8 cellular contexts compared by ENCODE assay signal in the genomic region with DNA sequence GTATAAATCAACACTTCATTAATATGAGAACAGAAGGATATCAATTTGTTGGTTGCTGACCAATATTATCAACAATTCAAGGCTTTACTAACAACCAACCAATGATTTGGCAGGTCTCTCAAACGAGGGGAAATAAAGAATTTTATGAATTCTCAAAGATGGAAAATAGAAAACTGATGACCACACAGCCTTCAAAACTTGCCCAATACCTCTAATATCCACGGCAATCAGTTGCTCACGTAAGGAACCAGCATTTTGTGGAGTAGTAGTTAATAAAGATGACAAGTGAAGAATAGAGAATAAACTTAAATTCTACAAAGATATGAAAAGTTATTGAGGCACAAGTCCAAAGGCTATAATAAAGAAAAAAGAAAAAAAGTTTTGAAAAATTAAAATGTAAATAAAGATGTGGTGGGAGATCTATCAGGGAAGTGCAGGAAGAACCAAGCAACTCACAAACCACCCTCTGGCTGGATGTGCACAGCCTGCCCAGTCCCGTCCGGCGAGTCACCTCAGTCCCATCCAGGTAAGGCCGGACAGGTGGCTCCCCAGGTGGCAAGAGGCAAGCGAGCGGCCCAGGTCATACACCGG. TPM values are rescaled to one million over a fixed set of nuclear protein-coding genes. Genes with fewer than 3 reads are reported as not detected.
A peak's percentile ranks its signal among the peaks of the same experiment; 100 is the strongest.
DNase-seq lines count a peak whose midpoint lies in the region; FAIRE-seq and TF ChIP-seq lines count a peak whose summit lies in the region.

No MANE protein-coding gene starts in this region.

- H3K4me1 Mint-ChIP-seq in osteocyte (ENCODE audit: unreplicated experiment) = peaks cover 46% of the 10 kb centered on the region

- TF ChIP-seq CTCF in endothelial cell of umbilical vein (IDR thresholded peaks at IDR 0.05; ENCODE audit: extremely low read depth in 1 of 2, insufficient read depth in 1 of 2, low read depth in 1 of 2, low read length in 2 of 2) (no peak), osteocyte (IDR thresholded peaks at IDR 0.05) (no peak)

- no peaks in the 10 kb centered on the region for H3K79me2 ChIP-seq in endothelial cell of umbilical vein (ENCODE audit: control insufficient read depth, insufficient read depth, low read length)

- dilution Hi-C loops in endothelial cell of umbilical vein (cut with MboI; ENCODE audit: extremely low pct_ligation_motif_present, low sequenced_read_pairs) = no loop called here

- H3K36me3 ChIP-seq in endothelial cell of umbilical vein (ENCODE audit: control insufficient read depth in 2 of 2, extremely low read depth in 1 of 2, insufficient read depth in 2 of 2, low read length in 2 of 2) = no peaks in the 10 kb centered on the region

- no peaks in the 10 kb centered on the region for H4K20me1 ChIP-seq in endothelial cell of umbilical vein (replicated peaks; ENCODE audit: control insufficient read depth, extremely low read depth, insufficient read depth, low read length)

- DNase-seq in ELR (ENCODE audit: low read depth) (peak; percentile 8), OCI-M1 (lab: John Stamatoyannopoulos, UW) (peak; percentile 53), endothelial cell of umbilical vein (ENCODE audit: low read depth, low spot score) (no peak), osteocyte (ENCODE audit: extremely low spot score, unreplicated experiment) (no peak), HT-29 (ENCODE audit: low spot score) (no peak), NCI-H226 (no peak), D341Med (ENCODE audit: low spot score) (no peak), NCI-H524 treated with DMSO at 0.1 percent for 48 hours (lab: John Stamatoyannopoulos, UW) (no peak)

- H3K9me3 Mint-ChIP-seq in osteocyte (ENCODE audit: unreplicated experiment) = no peaks in the 10 kb centered on the region

- H3K4me2 ChIP-seq in endothelial cell of umbilical vein (ENCODE audit: insufficient read depth, low read length) = peak overlapping the region; percentile 74

- no TSS peak for BruUV-seq in endothelial cell of umbilical vein (replicated peaks; lab: Mats Ljungman, UMichigan)

- H3K9me3 ChIP-seq in endothelial cell of umbilical vein (replicated peaks; ENCODE audit: control insufficient read depth, insufficient read depth, low read length) = no peaks in the 10 kb centered on the region

- H3K27me3 ChIP-seq in endothelial cell of umbilical vein (ENCODE audit: control insufficient read depth in 2 of 2, insufficient read depth in 2 of 2, low read length in 2 of 2) = no peaks in the 10 kb centered on the region

- H3K9ac ChIP-seq in endothelial cell of umbilical vein (replicated peaks; ENCODE audit: extremely low read depth, insufficient read depth, low read length) = peak overlapping the region; percentile 84

- TF ChIP-seq POLR2A in endothelial cell of umbilical vein (IDR thresholded peaks at IDR 0.05; ENCODE audit: low read depth, low read length) = no peak

- CTCF ChIA-PET in endothelial cell of umbilical vein (lab: Charles Lee) = no interaction called here

- H3K36me3 Mint-ChIP-seq in osteocyte (ENCODE audit: unreplicated experiment) = peaks cover 5% of the 10 kb centered on the region

- H3K27me3 Mint-ChIP-seq in osteocyte (ENCODE audit: unreplicated experiment) = no peaks in the 10 kb centered on the region

- intact Hi-C loops in endothelial cell of umbilical vein (cut with micrococcal nuclease) = loop anchor here (1.0 to 5.0 kb wide), 2 partner anchors 14 to 77 kb away; a partner anchor contains a TSS

- H3K4me1 ChIP-seq in endothelial cell of umbilical vein (ENCODE audit: control insufficient read depth, extremely low read depth, insufficient read depth, low read length) = peaks cover 6% of the 10 kb centered on the region

- H3K9me1 ChIP-seq in endothelial cell of umbilical vein (replicated peaks; ENCODE audit: control insufficient read depth, extremely low read depth, insufficient read depth, low read length) = no peaks in the 10 kb centered on the region

- H3K4me3 Mint-ChIP-seq in osteocyte (ENCODE audit: unreplicated experiment) = peak overlapping the region; percentile 93

- H2AFZ ChIP-seq in endothelial cell of umbilical vein (ENCODE audit: low read depth, low read length) = peak overlapping the region; percentile 99

- H3K27ac Mint-ChIP-seq in osteocyte (ENCODE audit: unreplicated experiment) = peak overlapping the region; percentile 80

- peak overlapping the region; percentile 64 to 74 (median 72) for H3K4me3 ChIP-seq in endothelial cell of umbilical vein (replicated peaks in 1 of 3; ENCODE audit: insufficient read depth in 1 of 3, low read depth in 1 of 3, low read length in 3 of 3)

- peak overlapping the region; percentile 69 for H3K27ac ChIP-seq in endothelial cell of umbilical vein (ENCODE audit: insufficient read depth, low read depth, low read length)

- FAIRE-seq in endothelial cell of umbilical vein (lab: Jason Lieb, UNC) = no peak

- POLR2A ChIA-PET in endothelial cell of umbilical vein (lab: Charles Lee) = no interaction called here

TF ChIP-seq in endothelial cell of umbilical vein, 7 proteins besides CTCF, POLR2A, EP300 and RAD21:
- no peak for TF ChIP-seq FOS (IDR thresholded peaks at IDR 0.05; ENCODE audit: borderline replicate concordance, insufficient read depth, low read length)
- TF ChIP-seq JUN (IDR thresholded peaks at IDR 0.05; ENCODE audit: borderline replicate concordance, insufficient read depth, insufficient read length, low read depth) = no peak
- no peak for TF ChIP-seq POLR2AphosphoS5 (IDR thresholded peaks at IDR 0.05; ENCODE audit: insufficient read depth, low read depth, low read length)
- no peak for TF ChIP-seq MYC (IDR thresholded peaks at IDR 0.05; ENCODE audit: low read depth, low read length)
- TF ChIP-seq, protein P1, sequence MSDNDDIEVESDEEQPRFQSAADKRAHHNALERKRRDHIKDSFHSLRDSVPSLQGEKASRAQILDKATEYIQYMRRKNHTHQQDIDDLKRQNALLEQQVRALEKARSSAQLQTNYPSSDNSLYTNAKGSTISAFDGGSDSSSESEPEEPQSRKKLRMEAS (IDR thresholded peaks at IDR 0.05; ENCODE audit: insufficient read depth, insufficient read length) = no peak
- no peak for TF ChIP-seq GATA2 (IDR thresholded peaks at IDR 0.05; ENCODE audit: insufficient read depth, insufficient read length, low read depth, low read length)
- no peak for TF ChIP-seq EZH2 (IDR thresholded peaks at IDR 0.05; ENCODE audit: borderline replicate concordance, low read depth, low read length, severe bottlenecking)

RNA-seq across cellular contexts. Expression of a gene that starts 0.8 kb away (rescaled TPM):
- total RNA-seq in endothelial cell of umbilical vein = 9.7 and 10.5 TPM in 2 replicates
- polyA plus RNA-seq in endothelial cell of umbilical vein = 2.2 and 2.5 TPM in 2 replicates
- 1.2 and 1.7 TPM in 2 replicates for polyA plus RNA-seq in endothelial cell of umbilical vein (2011; cell fraction: cytosol; rRNA removed)
- 12.1 and 15.0 TPM in 2 replicates for polyA plus RNA-seq in endothelial cell of umbilical vein (2011; cell fraction: nucleus; rRNA removed)
- 5.3 and 8.3 TPM in 2 replicates for polyA plus RNA-seq in endothelial cell of umbilical vein (2012)
- 4.4 and 6.5 TPM in 2 replicates for polyA minus RNA-seq in endothelial cell of umbilical vein
- 8.6 TPM for polyA minus RNA-seq in endothelial cell of umbilical vein (2011; cell fraction: cytosol; rRNA and poly(A)+ RNA removed)
- polyA minus RNA-seq in endothelial cell of umbilical vein (2011; cell fraction: nucleus; rRNA and poly(A)+ RNA removed) = 6.6 and 11.7 TPM in 2 replicates
- total RNA-seq in osteocyte = 33.3 and 36.8 TPM in 2 replicates
- 7.4 and 11.4 TPM in 2 replicates for total RNA-seq in HT-29 (2014; rRNA removed; shearing (Covaris generic))

Comparison
In these comparisons a context has a peak if more than half of its experiments do, and no peak if none do; other contexts are left out.
1. DNase-seq: peak in ELR (single experiment) and OCI-M1 (single experiment); none in endothelial cell of umbilical vein (single experiment), osteocyte (single experiment), HT-29 (single experiment), NCI-H226 (single experiment), D341Med (single experiment) and NCI-H524 treated with DMSO at 0.1 percent for 48 hours (single experiment).